Comparison of ENCODE assay signal across 2 cellular contexts in the genomic region with DNA sequence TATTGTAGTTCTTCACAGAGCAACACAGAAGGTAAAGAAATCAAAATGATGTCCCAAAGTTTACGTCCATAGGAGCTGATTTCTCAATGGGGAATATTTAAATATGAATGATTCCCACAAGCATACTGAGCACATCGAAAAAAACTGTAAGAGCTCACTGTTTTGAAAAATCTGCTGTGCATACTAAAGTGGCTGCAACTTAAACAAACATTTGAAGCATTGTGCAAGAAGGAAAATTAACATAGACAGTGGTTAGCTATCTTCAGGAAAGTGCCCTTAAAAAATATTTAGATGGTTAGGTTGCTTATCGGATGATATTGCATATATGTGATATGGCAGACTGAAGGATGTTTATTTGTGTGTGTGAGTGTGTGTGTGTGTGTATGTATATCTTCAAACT.
TF ChIP-seq lines count a peak whose summit lies in the region.

No MANE protein-coding gene starts in this region.

TF ChIP-seq in SK-N-SH, 30 proteins besides CTCF, POLR2A, EP300 and RAD21 (continued from another document):
- TF ChIP-seq SIN3A (IDR thresholded peaks at IDR 0.05; ENCODE audit: borderline replicate concordance, low read depth, low read length) (no peak), NRF1 (IDR thresholded peaks at IDR 0.05; ENCODE audit: low read depth, low read length) (no peak), MEF2A (IDR thresholded peaks at IDR 0.05; ENCODE audit: borderline replicate concordance, low read depth) (no peak), MXI1 (IDR thresholded peaks at IDR 0.05; ENCODE audit: low read depth, low read length) (no peak), TEAD4 (IDR thresholded peaks at IDR 0.05; ENCODE audit: borderline replicate concordance, insufficient read depth) (no peak), FOSL2 (IDR thresholded peaks at IDR 0.05; ENCODE audit: borderline replicate concordance, low read depth) (no peak), TAF1 (IDR thresholded peaks at IDR 0.05; ENCODE audit: borderline replicate concordance, low read depth, low read length) (no peak), ELF1 (IDR thresholded peaks at IDR 0.05) (no peak), RFX5 (IDR thresholded peaks at IDR 0.05; ENCODE audit: low read length) (no peak), GATA2 (CRISPR knock-in tag; IDR thresholded peaks at IDR 0.05) (no peak), TCF12 (IDR thresholded peaks at IDR 0.05) (no peak), RXRA (IDR thresholded peaks at IDR 0.05; ENCODE audit: borderline replicate concordance, low read depth) (no peak)
- TF ChIP-seq, protein P1, sequence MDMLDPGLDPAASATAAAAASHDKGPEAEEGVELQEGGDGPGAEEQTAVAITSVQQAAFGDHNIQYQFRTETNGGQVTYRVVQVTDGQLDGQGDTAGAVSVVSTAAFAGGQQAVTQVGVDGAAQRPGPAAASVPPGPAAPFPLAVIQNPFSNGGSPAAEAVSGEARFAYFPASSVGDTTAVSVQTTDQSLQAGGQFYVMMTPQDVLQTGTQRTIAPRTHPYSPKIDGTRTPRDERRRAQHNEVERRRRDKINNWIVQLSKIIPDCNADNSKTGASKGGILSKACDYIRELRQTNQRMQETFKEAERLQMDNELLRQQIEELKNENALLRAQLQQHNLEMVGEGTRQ (IDR thresholded peaks at IDR 0.05; ENCODE audit: borderline replicate concordance, low read depth, low read length): no peak

TF ChIP-seq in SK-N-SH treated with all-trans-retinoic acid at 6 μM for 48 hours, 23 proteins besides CTCF, POLR2A, EP300 and RAD21 (continued from another document):
- TF ChIP-seq, protein P2, sequence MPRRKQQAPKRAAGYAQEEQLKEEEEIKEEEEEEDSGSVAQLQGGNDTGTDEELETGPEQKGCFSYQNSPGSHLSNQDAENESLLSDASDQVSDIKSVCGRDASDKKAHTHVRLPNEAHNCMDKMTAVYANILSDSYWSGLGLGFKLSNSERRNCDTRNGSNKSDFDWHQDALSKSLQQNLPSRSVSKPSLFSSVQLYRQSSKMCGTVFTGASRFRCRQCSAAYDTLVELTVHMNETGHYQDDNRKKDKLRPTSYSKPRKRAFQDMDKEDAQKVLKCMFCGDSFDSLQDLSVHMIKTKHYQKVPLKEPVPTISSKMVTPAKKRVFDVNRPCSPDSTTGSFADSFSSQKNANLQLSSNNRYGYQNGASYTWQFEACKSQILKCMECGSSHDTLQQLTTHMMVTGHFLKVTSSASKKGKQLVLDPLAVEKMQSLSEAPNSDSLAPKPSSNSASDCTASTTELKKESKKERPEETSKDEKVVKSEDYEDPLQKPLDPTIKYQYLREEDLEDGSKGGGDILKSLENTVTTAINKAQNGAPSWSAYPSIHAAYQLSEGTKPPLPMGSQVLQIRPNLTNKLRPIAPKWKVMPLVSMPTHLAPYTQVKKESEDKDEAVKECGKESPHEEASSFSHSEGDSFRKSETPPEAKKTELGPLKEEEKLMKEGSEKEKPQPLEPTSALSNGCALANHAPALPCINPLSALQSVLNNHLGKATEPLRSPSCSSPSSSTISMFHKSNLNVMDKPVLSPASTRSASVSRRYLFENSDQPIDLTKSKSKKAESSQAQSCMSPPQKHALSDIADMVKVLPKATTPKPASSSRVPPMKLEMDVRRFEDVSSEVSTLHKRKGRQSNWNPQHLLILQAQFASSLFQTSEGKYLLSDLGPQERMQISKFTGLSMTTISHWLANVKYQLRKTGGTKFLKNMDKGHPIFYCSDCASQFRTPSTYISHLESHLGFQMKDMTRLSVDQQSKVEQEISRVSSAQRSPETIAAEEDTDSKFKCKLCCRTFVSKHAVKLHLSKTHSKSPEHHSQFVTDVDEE (CRISPR knock-in tag; IDR thresholded peaks at IDR 0.05): no peak
- no peak for TF ChIP-seq ZNF8 (CRISPR knock-in tag; IDR thresholded peaks at IDR 0.05)
- no peak for TF ChIP-seq ARNTL (CRISPR knock-in tag; IDR thresholded peaks at IDR 0.05; ENCODE audit: borderline replicate concordance, low read depth)
- no peak for TF ChIP-seq TOX (CRISPR knock-in tag; IDR thresholded peaks at IDR 0.05; ENCODE audit: borderline replicate concordance)
- no peak for TF ChIP-seq PPARA (CRISPR knock-in tag; IDR thresholded peaks at IDR 0.05; ENCODE audit: borderline replicate concordance)
- no peak for TF ChIP-seq ZNF70 (CRISPR knock-in tag; IDR thresholded peaks at IDR 0.05)
